ENCODE assay signal across 11 cellular contexts in genomic region chr4:163611784-163612445, GRCh38.
DNase-seq lines count a peak whose midpoint lies in the region; ATAC-seq and TF ChIP-seq lines count a peak whose summit lies in the region.
"Had no signal": no experiment of that assay in that cellular context is flagged by ENCODE, and none has a peak within 500 bp of the region (broad histone marks: within the 10 kb centered on the region; RNA-seq: fewer than 3 reads in every experiment).

No MANE protein-coding gene starts in this region.

- H3K27ac ChIP-seq in left lung: peak overlapping the region; percentile 1 to 64
- H3K27ac ChIP-seq: foreskin keratinocyte, PC-9 had no signal

- intact Hi-C loops in left lung (cut with DNase I): no loop called here

- ATAC-seq in GM18511 (IDR thresholded peaks at IDR 0.05; ENCODE audit: unreplicated experiment): peak; percentile 62
- peak; percentile 72 for ATAC-seq in GM21447 (IDR thresholded peaks at IDR 0.05; ENCODE audit: unreplicated experiment)
- ATAC-seq in HG03159 (IDR thresholded peaks at IDR 0.05; ENCODE audit: unreplicated experiment): peak; percentile 77
- ATAC-seq in left lung: no peak
- ATAC-seq: foreskin keratinocyte had no signal

- H3K9me3 ChIP-seq in left lung: no peaks in the 10 kb centered on the region

- DNase-seq in left lung (no peak), G401 (ENCODE audit: low spot score) (no peak), NCI-H69 (lab: John Stamatoyannopoulos, UW) (no peak), iPS-NIHi11 (ENCODE audit: low spot score) (no peak)
- DNase-seq in central memory CD4-positive, alpha-beta T cell: no peak
- DNase-seq: CD8-positive, alpha-beta memory T cell; foreskin keratinocyte; PC-9 had no signal

- H3K27me3 ChIP-seq in left lung: no peaks in the 10 kb centered on the region
- H3K27me3 ChIP-seq: foreskin keratinocyte had no signal

- H3K4me1 ChIP-seq in left lung: peaks cover 0 to 3% of the 10 kb centered on the region in 2 donors
- H3K4me1 ChIP-seq: foreskin keratinocyte had no signal

- peak overlapping the region in 1 of 2 donors; percentile 32 for H3K4me3 ChIP-seq in left lung
- H3K4me3 ChIP-seq: PC-9 had no signal

- in situ Hi-C loops in G401 (cut with HindIII; ENCODE audit: low sequenced_read_pairs): no loop called here

- no peaks in the 10 kb centered on the region for H3K36me3 ChIP-seq in left lung

- no peak for TF ChIP-seq CTCF in left lung (IDR thresholded peaks at IDR 0.05)
